1 cellular context compared by ENCODE assay signal in genomic region chr6:129707882-129708495, GRCh38.
TF ChIP-seq lines count a peak whose summit lies in the region.

No MANE protein-coding gene starts in this region.

TF ChIP-seq in GM12878, 131 proteins besides CTCF, POLR2A, EP300 and RAD21 (continued from another document):
- no peak for TF ChIP-seq PBX3 (IDR thresholded peaks at IDR 0.05; ENCODE audit: insufficient replicate concordance, low read depth, low read length)
- no peak for TF ChIP-seq ZBED1 (IDR thresholded peaks at IDR 0.05; ENCODE audit: borderline replicate concordance)
- TF ChIP-seq BCL3 (IDR thresholded peaks at IDR 0.05; ENCODE audit: borderline replicate concordance, insufficient read depth, low read depth, low read length, poor library complexity, severe bottlenecking) = no peak
- no peak for TF ChIP-seq NFYA (IDR thresholded peaks at IDR 0.05; ENCODE audit: borderline replicate concordance, low read depth, low read length)
- no peak for TF ChIP-seq HDGF (IDR thresholded peaks at IDR 0.05)
- no peak for TF ChIP-seq ZBTB33 (IDR thresholded peaks at IDR 0.05)
- no peak for TF ChIP-seq SIX5 (IDR thresholded peaks at IDR 0.05; ENCODE audit: low read depth, low read length, severe bottlenecking)
- no peak for TF ChIP-seq IRF5 (IDR thresholded peaks at IDR 0.05; ENCODE audit: borderline replicate concordance)
- no peak for TF ChIP-seq MTA3 (IDR thresholded peaks at IDR 0.05; ENCODE audit: borderline replicate concordance, low read length)
- no peak for TF ChIP-seq TCF12 (IDR thresholded peaks at IDR 0.05; ENCODE audit: low read depth, low read length)
- TF ChIP-seq CHD4 (IDR thresholded peaks at IDR 0.05) = no peak
- TF ChIP-seq NKRF (conservative IDR thresholded peaks at IDR 0.05) = no peak
- TF ChIP-seq PAX5 (IDR thresholded peaks at IDR 0.05; ENCODE audit: borderline replicate concordance, low read depth, low read length) = no peak
- TF ChIP-seq IKZF2 (IDR thresholded peaks at IDR 0.05) = peak in 1 of 2 experiments; percentile 34; a peak in 2 of 4 replicates
- no peak for TF ChIP-seq PAX8 (IDR thresholded peaks at IDR 0.05)
- peak; percentile 25 for TF ChIP-seq IKZF1 (conservative IDR thresholded peaks at IDR 0.05)
- TF ChIP-seq SREBF2 (IDR thresholded peaks at IDR 0.05; ENCODE audit: low read length) = no peak
- no peak for TF ChIP-seq ZZZ3 (IDR thresholded peaks at IDR 0.05; ENCODE audit: control insufficient read depth, insufficient read length, low read depth)
- no peak for TF ChIP-seq ZNF687 (IDR thresholded peaks at IDR 0.05)
- TF ChIP-seq SMARCA5 (IDR thresholded peaks at IDR 0.05) = no peak
